ENCODE assay signal across 24 cellular contexts in genomic region chr19:1579222-1579621, GRCh38. TPM values are rescaled to one million over a fixed set of nuclear protein-coding genes. Genes with fewer than 3 reads are reported as not detected.
A peak's percentile ranks its signal among the peaks of the same experiment; 100 is the strongest.
DNase-seq lines count a peak whose midpoint lies in the region; ATAC-seq, FAIRE-seq and TF ChIP-seq lines count a peak whose summit lies in the region.
"Had no signal": no experiment of that assay in that cellular context is flagged by ENCODE, and none has a peak within 500 bp of the region (broad histone marks: within the 10 kb centered on the region; RNA-seq: fewer than 3 reads in every experiment).

No MANE protein-coding gene starts in this region.

- peak overlapping the region; percentile 78 for H3K27ac Mint-ChIP-seq in nephron progenitor cell
- H3K27ac Mint-ChIP-seq: CD4-positive, alpha-beta T cell; GM23338; HFFc6 had no signal

- H3K27me3 ChIP-seq in HepG2 (ENCODE audit: control insufficient read depth in 1 of 2, insufficient read depth in 2 of 2, low read length in 2 of 2), result no peaks in the 10 kb centered on the region
- no peaks in the 10 kb centered on the region for H3K27me3 ChIP-seq in right lobe of liver
- H3K27me3 ChIP-seq in trophoblast cell (ENCODE audit: insufficient read depth, low read length), result no peaks in the 10 kb centered on the region
- no peaks in the 10 kb centered on the region for H3K27me3 ChIP-seq in foreskin keratinocyte

- H3K4me2 ChIP-seq in HepG2 (ENCODE audit: low read depth, low read length) (no peak overlapping the region), trophoblast cell (ENCODE audit: low read length) (no peak overlapping the region)
- H3K4me2 ChIP-seq: A549, GM23338 had no signal

- H3K27ac ChIP-seq in HepG2 (ENCODE audit: extremely low read length, insufficient read depth, low read length) (no peak overlapping the region), right lobe of liver (no peak overlapping the region), trophoblast cell (ENCODE audit: low read depth, low read length) (no peak overlapping the region), kidney (ENCODE audit: low read depth in 2 of 2, low read length in 2 of 2) (no peak overlapping the region), foreskin keratinocyte (no peak overlapping the region)
- H3K27ac ChIP-seq: 22Rv1, A549, C4-2B had no signal

- H3K23ac ChIP-seq in trophoblast cell (ENCODE audit: low read length), result no peak overlapping the region

- DNase-seq in HepG2 (ENCODE audit: low spot score), result no peak
- no peak for DNase-seq in right lobe of liver
- no peak for DNase-seq in nephron progenitor cell
- DNase-seq in trophoblast cell, result no peak
- no peak for DNase-seq in kidney
- DNase-seq in RCC 7860 (ENCODE audit: low spot score), result no peak
- no peak for DNase-seq in foreskin keratinocyte
- DNase-seq: AML-193; Caco-2; CD4-positive, alpha-beta T cell; DMS153; GDM1; HCEC 1CT; HFFc6 had no signal

- TF ChIP-seq RAD21 in HepG2 (CRISPR knock-in tag; IDR thresholded peaks at IDR 0.05), result no peak

- H3K79me1 ChIP-seq in trophoblast cell (ENCODE audit: low read length), result no peaks in the 10 kb centered on the region

- no peak overlapping the region for H3K4ac ChIP-seq in trophoblast cell (ENCODE audit: low read depth, low read length)

- peaks cover 12 to 44% of the 10 kb centered on the region in 2 experiments; a peak in 4 of 5 replicates for H3K36me3 ChIP-seq in HepG2 (replicated peaks in 1 of 2; ENCODE audit: control insufficient read depth in 1 of 2, insufficient read depth in 2 of 2, low read length in 2 of 2)
- peaks cover 0 to 49% (median 11%) of the 10 kb centered on the region in 4 donors for H3K36me3 ChIP-seq in right lobe of liver
- H3K36me3 ChIP-seq in trophoblast cell (ENCODE audit: control insufficient read depth in 1 of 2, insufficient read depth in 2 of 2, low read length in 2 of 2), result peaks cover 71 to 72% of the 10 kb centered on the region in 2 experiments
- peaks cover 0 to 9% of the 10 kb centered on the region in 2 donors for H3K36me3 ChIP-seq in kidney (ENCODE audit: control insufficient read depth in 1 of 2, insufficient read depth in 2 of 2, low read length in 2 of 2)

- peaks cover 3% of the 10 kb centered on the region for H3K27me3 Mint-ChIP-seq in nephron progenitor cell (ENCODE audit: low read depth, poor library complexity)
- H3K27me3 Mint-ChIP-seq: CD4-positive, alpha-beta T cell had no signal

- WGBS in HepG2 (ENCODE audit: low lambda C conversion rate), result 98% methylated on average over 20 of the region's 20 CpGs
- 96% methylated on average over 10 of the region's 20 CpGs for WGBS in right lobe of liver (ENCODE audit: insufficient coverage, low coverage, low lambda C conversion rate, missing lambda C conversion rate)
- WGBS in trophoblast cell (ENCODE audit: extremely low coverage, insufficient coverage, insufficient read length), result no CpG with 5 or more reads among the region's 20 CpGs

- BruUV-seq in HepG2 (replicated peaks; lab: Mats Ljungman, UMichigan), result no TSS peak

- H3K14ac ChIP-seq in trophoblast cell (ENCODE audit: low read length), result no peak overlapping the region

- POLR2A ChIA-PET in HepG2 (lab: Yijun Ruan, JAX), result interaction anchor here (1.1 to 1.6 kb wide), 2 partner anchors 12 to 14 kb away, joined by 3 to 5 read pairs; no protein-coding TSS in a partner anchor

- H3K9me3 Mint-ChIP-seq in nephron progenitor cell, result no peaks in the 10 kb centered on the region
- H3K9me3 Mint-ChIP-seq: CD4-positive, alpha-beta T cell; GM23338; HFFc6 had no signal

- TF ChIP-seq CTCF in HepG2 (CRISPR knock-in tag; IDR thresholded peaks at IDR 0.05) (no peak), right lobe of liver (IDR thresholded peaks at IDR 0.05) (no peak), nephron progenitor cell (IDR thresholded peaks at IDR 0.05) (no peak), kidney (IDR thresholded peaks at IDR 0.05; ENCODE audit: borderline replicate concordance, extremely low read depth, insufficient read depth) (no peak), foreskin keratinocyte (conservative IDR thresholded peaks at IDR 0.05) (no peak)

- no peak for TF ChIP-seq EP300 in HepG2 (IDR thresholded peaks at IDR 0.05; ENCODE audit: low read depth in 2 of 2, low read length in 2 of 2)
- no peak for TF ChIP-seq EP300 in HepG2 (CRISPR knock-in tag; IDR thresholded peaks at IDR 0.05; ENCODE audit: borderline replicate concordance)

- H3K4me3 ChIP-seq in HepG2 (replicated peaks in 1 of 3; ENCODE audit: insufficient read depth in 1 of 3, low read depth in 2 of 3, low read length in 3 of 3) (no peak overlapping the region), right lobe of liver (no peak overlapping the region), trophoblast cell (ENCODE audit: low read depth, low read length) (no peak overlapping the region), kidney (ENCODE audit: low read length in 2 of 2) (no peak overlapping the region)
- H3K4me3 ChIP-seq: A549, GM23338 had no signal

- in situ Hi-C loops in HepG2 (cut with HindIII; ENCODE audit: extremely low pct_ligation_motif_present, low pct_unique_long_range_greater_than_20kb), result no loop called here

- no peak overlapping the region for H3K9ac ChIP-seq in HepG2 (ENCODE audit: insufficient read depth, low read depth, low read length)
- H3K9ac ChIP-seq in trophoblast cell (ENCODE audit: low read length), result no peak overlapping the region
- H3K9ac ChIP-seq in kidney (ENCODE audit: low read length in 2 of 2), result no peak overlapping the region

- TF ChIP-seq POLR2A in HepG2 (IDR thresholded peaks at IDR 0.05; ENCODE audit: insufficient read depth in 1 of 2, low read depth in 2 of 2, low read length in 2 of 2) (no peak), right lobe of liver (IDR thresholded peaks at IDR 0.05) (no peak)

- H3K4me1 ChIP-seq in HepG2 (ENCODE audit: insufficient read depth, low read length) (peaks cover under 1% of the 10 kb centered on the region; the same call in 1 of the 2 replicates), right lobe of liver (no peaks in the 10 kb centered on the region), trophoblast cell (ENCODE audit: control insufficient read depth in 1 of 2, insufficient read depth in 2 of 2, low read length in 2 of 2) (no peaks in the 10 kb centered on the region), kidney (ENCODE audit: control insufficient read depth in 1 of 2, insufficient read depth in 1 of 2, low read depth in 1 of 2, low read length in 2 of 2) (no peaks in the 10 kb centered on the region), foreskin keratinocyte (no peaks in the 10 kb centered on the region)
- H3K4me1 ChIP-seq: A549, Caco-2 had no signal

- H3K4me3 Mint-ChIP-seq in nephron progenitor cell, result no peak overlapping the region
- H3K4me3 Mint-ChIP-seq: CD4-positive, alpha-beta T cell; GM23338; HFFc6 had no signal

- ATAC-seq in HepG2, result no peak
- no peak for ATAC-seq in right lobe of liver
- no peak for ATAC-seq in foreskin keratinocyte
- ATAC-seq: A549, GM23338 had no signal

- CTCF ChIA-PET in HepG2 (lab: Yijun Ruan, JAX; ENCODE audit: low intra/inter-chr PET ratio, low total read pairs), result no interaction called here

- no peak overlapping the region for H2BK12ac ChIP-seq in trophoblast cell (ENCODE audit: low read length)

- intact Hi-C loops in HepG2 (cut with micrococcal nuclease; ENCODE audit: unreplicated experiment) (no loop called here), right lobe of liver (cut with DNase I) (no loop called here), kidney (cut with DNase I) (no loop called here)

- no peak overlapping the region for H2AFZ ChIP-seq in HepG2 (ENCODE audit: low read length)
- no peak overlapping the region for H2AFZ ChIP-seq in trophoblast cell (ENCODE audit: insufficient read depth, low read length, poor library complexity)
- H2AFZ ChIP-seq: GM23338 had no signal

- no peak overlapping the region for H3K18ac ChIP-seq in trophoblast cell (ENCODE audit: low read length)

- H2BK120ac ChIP-seq in trophoblast cell (ENCODE audit: insufficient read depth, low read length, poor library complexity), result no peak overlapping the region

- no peak overlapping the region for H2AK5ac ChIP-seq in trophoblast cell (ENCODE audit: low read length)

- no peak overlapping the region for H2BK5ac ChIP-seq in trophoblast cell (ENCODE audit: low read depth, low read length, poor library complexity)

- H3K79me2 ChIP-seq in HepG2 (ENCODE audit: insufficient read depth, low read length) (no peaks in the 10 kb centered on the region), trophoblast cell (ENCODE audit: control insufficient read depth, insufficient read depth, low read length, poor library complexity) (no peaks in the 10 kb centered on the region)

- no peak overlapping the region for H4K91ac ChIP-seq in trophoblast cell (ENCODE audit: low read depth, low read length)

- H3K36me3 Mint-ChIP-seq in nephron progenitor cell (ENCODE audit: low read depth), result peaks cover 48% of the 10 kb centered on the region

- H4K8ac ChIP-seq in trophoblast cell (ENCODE audit: low read depth, low read length), result no peak overlapping the region

- no peaks in the 10 kb centered on the region for H3K9me3 ChIP-seq in HepG2 (ENCODE audit: low read length)
- no peaks in the 10 kb centered on the region for H3K9me3 ChIP-seq in right lobe of liver
- peaks cover 4% of the 10 kb centered on the region for H3K9me3 ChIP-seq in trophoblast cell (ENCODE audit: insufficient read depth, low read depth, low read length)
- no peaks in the 10 kb centered on the region for H3K9me3 ChIP-seq in kidney (ENCODE audit: control insufficient read depth in 1 of 2, low read length in 2 of 2)
- H3K9me3 ChIP-seq: A549, Caco-2 had no signal

- H4K12ac ChIP-seq in trophoblast cell (ENCODE audit: low read depth, low read length), result peak overlapping the region; percentile 12

- FAIRE-seq in HepG2 (lab: Jason Lieb, UNC), result no peak
- FAIRE-seq in kidney (lab: Jason Lieb, UNC), result no peak
- no peak for FAIRE-seq in RCC 7860 (lab: Jason Lieb, UNC)
- FAIRE-seq: A549, GM12892, GM18507, H54, HTR-8/SVneo had no signal

- 0 out of 2 replicates have a peak, but pooled peaks cover 2% of the 10 kb centered on the region for H4K20me1 ChIP-seq in HepG2 (ENCODE audit: insufficient read depth, low read length)

- H3K4me1 Mint-ChIP-seq in nephron progenitor cell, result no peaks in the 10 kb centered on the region
- H3K4me1 Mint-ChIP-seq: GM23338 had no signal

RNA-seq across cellular contexts. Expression of gene MEX3D, which starts 11.1 kb away (rescaled TPM):
- total RNA-seq in HepG2 (2016; rRNA removed; fragmentation: Illumina TruSeq; extraction: Trizol) (10.2 and 17.1 TPM in 2 replicates), right lobe of liver (10 to 100 TPM in 3 of 6 experiments, 1 to 10 TPM in 3; 6.7 to 16.6 (median 10.3) TPM), kidney (19.3 TPM), foreskin keratinocyte (26.2 and 27.9 TPM in 2 replicates)
- total RNA-seq in HepG2 (2016; cell fraction: cytosol; rRNA removed; fragmentation: Illumina TruSeq; extraction: Trizol; ENCODE audit: low read depth), result 10.6 and 10.7 TPM in 2 replicates
- 10.3 and 17.0 TPM in 2 replicates for total RNA-seq in HepG2 (2016; cell fraction: insoluble cytoplasmic fraction; rRNA removed; fragmentation: Illumina TruSeq; extraction: Trizol)
- 27.7 and 29.2 TPM in 2 replicates for total RNA-seq in HepG2 (2016; cell fraction: membrane; rRNA removed; fragmentation: Illumina TruSeq; extraction: Trizol)
- 4.7 and 6.4 TPM in 2 replicates for total RNA-seq in HepG2 (2016; cell fraction: nucleus; rRNA removed; fragmentation: Illumina TruSeq; extraction: Trizol)
- polyA plus RNA-seq in HepG2 (2011; rRNA removed) (3.6 and 5.8 TPM in 2 replicates), kidney (ENCODE audit: insufficient read depth, low read depth, low replicate concordance) (5.4 TPM), foreskin keratinocyte (12.3 and 13.7 TPM in 2 replicates)
- polyA plus RNA-seq in HepG2 (2011; cell fraction: cytosol; rRNA removed), result 5.0 and 10.1 TPM in 2 replicates
- 6.6 and 7.0 TPM in 2 replicates for polyA plus RNA-seq in HepG2 (2011; cell fraction: nucleus; rRNA removed)
- 5.7 and 7.1 TPM in 2 replicates for polyA plus RNA-seq in HepG2 (2012)
- polyA plus RNA-seq in HepG2 (2016; cell fraction: cytosol; fragmentation: Illumina TruSeq; extraction: Trizol; ENCODE audit: low read depth), result 9.6 and 10.4 TPM in 2 replicates
- 15.4 and 15.7 TPM in 2 replicates for polyA plus RNA-seq in HepG2 (2016; cell fraction: insoluble cytoplasmic fraction; fragmentation: Illumina TruSeq; extraction: Trizol; ENCODE audit: low read depth)
- 19.9 and 23.7 TPM in 2 replicates for polyA plus RNA-seq in HepG2 (2016; cell fraction: membrane; fragmentation: Illumina TruSeq; extraction: Trizol; ENCODE audit: low read depth)
- 10.8 and 12.5 TPM in 2 replicates for polyA plus RNA-seq in HepG2 (2016; cell fraction: nucleus; fragmentation: Illumina TruSeq; extraction: Trizol; ENCODE audit: insufficient read depth, low read depth)
- 6.0 and 19.1 TPM in 2 replicates for polyA minus RNA-seq in HepG2 (2011; rRNA and poly(A)+ RNA removed; ENCODE audit: low replicate concordance)
- polyA minus RNA-seq in HepG2 (2011; cell fraction: cytosol; rRNA and poly(A)+ RNA removed), result 19.3 and 20.6 TPM in 2 replicates
- 3.0 TPM in 2 replicates for polyA minus RNA-seq in HepG2 (2011; cell fraction: nucleus; rRNA and poly(A)+ RNA removed)
- 102 and 105 TPM in 2 replicates for polyA plus RNA-seq in trophoblast cell (2013)

RNA-seq across cellular contexts. Expression of gene MBD3, which starts 13.4 kb away (rescaled TPM):
- total RNA-seq in HepG2 (2016; rRNA removed; fragmentation: Illumina TruSeq; extraction: Trizol) (58.9 and 76.9 TPM in 2 replicates), right lobe of liver (10 to 100 TPM; 27.3 to 72.1 (median 30.1) TPM), kidney (62.5 TPM), foreskin keratinocyte (77.1 and 86.3 TPM in 2 replicates)
- 18.4 and 19.5 TPM in 2 replicates for total RNA-seq in HepG2 (2016; cell fraction: cytosol; rRNA removed; fragmentation: Illumina TruSeq; extraction: Trizol; ENCODE audit: low read depth)
- total RNA-seq in HepG2 (2016; cell fraction: insoluble cytoplasmic fraction; rRNA removed; fragmentation: Illumina TruSeq; extraction: Trizol), result 59.4 and 81.3 TPM in 2 replicates
- 58.1 and 59.8 TPM in 2 replicates for total RNA-seq in HepG2 (2016; cell fraction: membrane; rRNA removed; fragmentation: Illumina TruSeq; extraction: Trizol)
- total RNA-seq in HepG2 (2016; cell fraction: nucleus; rRNA removed; fragmentation: Illumina TruSeq; extraction: Trizol), result 37.4 and 41.1 TPM in 2 replicates
- polyA plus RNA-seq in HepG2 (2011; rRNA removed) (21.2 and 32.4 TPM in 2 replicates), kidney (ENCODE audit: insufficient read depth, low read depth, low replicate concordance) (76.1 TPM), foreskin keratinocyte (80.5 and 85.0 TPM in 2 replicates)
- polyA plus RNA-seq in HepG2 (2011; cell fraction: cytosol; rRNA removed), result 25.5 and 43.1 TPM in 2 replicates
- 88.4 and 96.9 TPM in 2 replicates for polyA plus RNA-seq in HepG2 (2011; cell fraction: nucleus; rRNA removed)
- polyA plus RNA-seq in HepG2 (2012), result 21.4 and 34.5 TPM in 2 replicates
- polyA plus RNA-seq in HepG2 (2016; cell fraction: cytosol; fragmentation: Illumina TruSeq; extraction: Trizol; ENCODE audit: low read depth), result 19.9 and 20.7 TPM in 2 replicates
- 57.2 and 62.2 TPM in 2 replicates for polyA plus RNA-seq in HepG2 (2016; cell fraction: insoluble cytoplasmic fraction; fragmentation: Illumina TruSeq; extraction: Trizol; ENCODE audit: low read depth)
- polyA plus RNA-seq in HepG2 (2016; cell fraction: membrane; fragmentation: Illumina TruSeq; extraction: Trizol; ENCODE audit: low read depth), result 39.6 and 43.3 TPM in 2 replicates
- 100 and 109 TPM in 2 replicates for polyA plus RNA-seq in HepG2 (2016; cell fraction: nucleus; fragmentation: Illumina TruSeq; extraction: Trizol; ENCODE audit: insufficient read depth, low read depth)
- 65.5 and 79.2 TPM in 2 replicates for polyA minus RNA-seq in HepG2 (2011; rRNA and poly(A)+ RNA removed; ENCODE audit: low replicate concordance)
- 29.4 and 32.5 TPM in 2 replicates for polyA minus RNA-seq in HepG2 (2011; cell fraction: cytosol; rRNA and poly(A)+ RNA removed)
- 20.1 and 22.0 TPM in 2 replicates for polyA minus RNA-seq in HepG2 (2011; cell fraction: nucleus; rRNA and poly(A)+ RNA removed)
- 98.4 and 103 TPM in 2 replicates for polyA plus RNA-seq in trophoblast cell (2013)

RNA-seq across cellular contexts. Expression of gene UQCR11, which starts 26.0 kb away (rescaled TPM):
- total RNA-seq in HepG2 (2016; rRNA removed; fragmentation: Illumina TruSeq; extraction: Trizol), result 214 and 216 TPM in 2 replicates
- total RNA-seq in HepG2 (2016; cell fraction: cytosol; rRNA removed; fragmentation: Illumina TruSeq; extraction: Trizol; ENCODE audit: low read depth), result 181 and 320 TPM in 2 replicates
- total RNA-seq in HepG2 (2016; cell fraction: insoluble cytoplasmic fraction; rRNA removed; fragmentation: Illumina TruSeq; extraction: Trizol), result 205 and 210 TPM in 2 replicates
- total RNA-seq in HepG2 (2016; cell fraction: membrane; rRNA removed; fragmentation: Illumina TruSeq; extraction: Trizol), result 252 and 309 TPM in 2 replicates
- 63.8 and 65.4 TPM in 2 replicates for total RNA-seq in HepG2 (2016; cell fraction: nucleus; rRNA removed; fragmentation: Illumina TruSeq; extraction: Trizol)
- polyA plus RNA-seq in HepG2 (2011; rRNA removed), result 111 and 125 TPM in 2 replicates
- polyA plus RNA-seq in HepG2 (2011; cell fraction: cytosol; rRNA removed), result 81.4 and 152 TPM in 2 replicates
- 46.6 and 47.9 TPM in 2 replicates for polyA plus RNA-seq in HepG2 (2011; cell fraction: nucleus; rRNA removed)
- polyA plus RNA-seq in HepG2 (2012), result 92.9 and 123 TPM in 2 replicates
- polyA plus RNA-seq in HepG2 (2016; cell fraction: cytosol; fragmentation: Illumina TruSeq; extraction: Trizol; ENCODE audit: low read depth), result 249 and 487 TPM in 2 replicates
- polyA plus RNA-seq in HepG2 (2016; cell fraction: insoluble cytoplasmic fraction; fragmentation: Illumina TruSeq; extraction: Trizol; ENCODE audit: low read depth), result 158 and 171 TPM in 2 replicates
- polyA plus RNA-seq in HepG2 (2016; cell fraction: membrane; fragmentation: Illumina TruSeq; extraction: Trizol; ENCODE audit: low read depth), result 210 and 295 TPM in 2 replicates
- 98.1 and 120 TPM in 2 replicates for polyA plus RNA-seq in HepG2 (2016; cell fraction: nucleus; fragmentation: Illumina TruSeq; extraction: Trizol; ENCODE audit: insufficient read depth, low read depth)
- polyA minus RNA-seq in HepG2 (2011; rRNA and poly(A)+ RNA removed; ENCODE audit: low replicate concordance), result 32.9 and 62.2 TPM in 2 replicates
- 12.7 and 18.7 TPM in 2 replicates for polyA minus RNA-seq in HepG2 (2011; cell fraction: cytosol; rRNA and poly(A)+ RNA removed)
- 15.9 and 18.2 TPM in 2 replicates for polyA minus RNA-seq in HepG2 (2011; cell fraction: nucleus; rRNA and poly(A)+ RNA removed)
- 100 to 1,000 TPM in 4 of 6 experiments, 10 to 100 TPM in 2; 59.6 to 202 (median 172) TPM for total RNA-seq in right lobe of liver
- polyA plus RNA-seq in trophoblast cell (2013), result 125 and 128 TPM in 2 replicates
- total RNA-seq in kidney, result 200 TPM
- 777 TPM for polyA plus RNA-seq in kidney (ENCODE audit: insufficient read depth, low read depth, low replicate concordance)
- 87.3 and 109 TPM in 2 replicates for total RNA-seq in foreskin keratinocyte
- polyA plus RNA-seq in foreskin keratinocyte, result 345 and 361 TPM in 2 replicates

RNA-seq across cellular contexts. Expression of gene PLK5, which starts 55.3 kb away (rescaled TPM):
- total RNA-seq in HepG2 (2016; rRNA removed; fragmentation: Illumina TruSeq; extraction: Trizol) (not detected in 2 replicates), right lobe of liver (not detected), kidney (not detected), foreskin keratinocyte (not detected in 2 replicates)
- total RNA-seq in HepG2 (2016; cell fraction: cytosol; rRNA removed; fragmentation: Illumina TruSeq; extraction: Trizol; ENCODE audit: low read depth), result not detected in 2 replicates
- not detected in 2 replicates for total RNA-seq in HepG2 (2016; cell fraction: insoluble cytoplasmic fraction; rRNA removed; fragmentation: Illumina TruSeq; extraction: Trizol)
- total RNA-seq in HepG2 (2016; cell fraction: membrane; rRNA removed; fragmentation: Illumina TruSeq; extraction: Trizol), result not detected in 2 replicates
- not detected in 2 replicates for total RNA-seq in HepG2 (2016; cell fraction: nucleus; rRNA removed; fragmentation: Illumina TruSeq; extraction: Trizol)
- polyA plus RNA-seq in HepG2 (2011; rRNA removed) (not detected in 2 replicates), kidney (ENCODE audit: insufficient read depth, low read depth, low replicate concordance) (not detected), foreskin keratinocyte (not detected in 2 replicates)
- polyA plus RNA-seq in HepG2 (2011; cell fraction: cytosol; rRNA removed), result not detected in 2 replicates
- polyA plus RNA-seq in HepG2 (2011; cell fraction: nucleus; rRNA removed), result not detected in 2 replicates
- not detected in 2 replicates for polyA plus RNA-seq in HepG2 (2012)
- not detected in 2 replicates for polyA plus RNA-seq in HepG2 (2016; cell fraction: cytosol; fragmentation: Illumina TruSeq; extraction: Trizol; ENCODE audit: low read depth)
- polyA plus RNA-seq in HepG2 (2016; cell fraction: insoluble cytoplasmic fraction; fragmentation: Illumina TruSeq; extraction: Trizol; ENCODE audit: low read depth), result not detected in 2 replicates
- polyA plus RNA-seq in HepG2 (2016; cell fraction: membrane; fragmentation: Illumina TruSeq; extraction: Trizol; ENCODE audit: low read depth), result not detected in 2 replicates
- polyA plus RNA-seq in HepG2 (2016; cell fraction: nucleus; fragmentation: Illumina TruSeq; extraction: Trizol; ENCODE audit: insufficient read depth, low read depth), result 0.21 TPM in 1 of 2 replicates, not detected in the other
- not detected in 2 replicates for polyA minus RNA-seq in HepG2 (2011; rRNA and poly(A)+ RNA removed; ENCODE audit: low replicate concordance)
- polyA minus RNA-seq in HepG2 (2011; cell fraction: cytosol; rRNA and poly(A)+ RNA removed), result not detected in 2 replicates
- not detected in 2 replicates for polyA minus RNA-seq in HepG2 (2011; cell fraction: nucleus; rRNA and poly(A)+ RNA removed)
- polyA plus RNA-seq in trophoblast cell (2013), result 0.01 TPM in 1 of 2 replicates, not detected in the other
- total RNA-seq: Caco-2, Daoy had no signal
- polyA plus RNA-seq: A549, BJ had no signal
